Comparison of ENCODE assay signal across 24 cellular contexts in genomic region chr4:74855879-74856278, GRCh38.
A peak's percentile ranks its signal among the peaks of the same experiment; 100 is the strongest.
DNase-seq lines count a peak whose midpoint lies in the region; ATAC-seq, FAIRE-seq and TF ChIP-seq lines count a peak whose summit lies in the region.
"Had no signal": no experiment of that assay in that cellular context is flagged by ENCODE, and none has a peak within 500 bp of the region (broad histone marks: within the 10 kb centered on the region; RNA-seq: fewer than 3 reads in every experiment).

No MANE protein-coding gene starts in this region.

- H3K4me1 ChIP-seq in PC-3 (ENCODE audit: insufficient read depth, low read length) = peaks cover 3% of the 10 kb centered on the region; the same call in 1 of the 2 replicates
- no peaks in the 10 kb centered on the region for H3K4me1 ChIP-seq in naive thymus-derived CD4-positive, alpha-beta T cell (ENCODE audit: control insufficient read depth in 2 of 2, insufficient read depth in 2 of 2, low read length in 2 of 2)
- H3K4me1 ChIP-seq: HAP-1 had no signal

- TF ChIP-seq CTCF in PC-3 (conservative IDR thresholded peaks at IDR 0.05; ENCODE audit: low read depth, low read length) (no peak), bronchial epithelial cell (IDR thresholded peaks at IDR 0.05; ENCODE audit: insufficient read depth, low read length, severe bottlenecking) (no peak)

- H3K9me2 ChIP-seq in PC-3 (replicated peaks; ENCODE audit: low read length) = no peaks in the 10 kb centered on the region
- H3K9me2 ChIP-seq: SK-N-SH had no signal

- H3K36me3 ChIP-seq in PC-3 (ENCODE audit: low read depth, low read length) (no peaks in the 10 kb centered on the region), bronchial epithelial cell (ENCODE audit: control insufficient read depth, insufficient read depth, low read length) (no peaks in the 10 kb centered on the region)
- no peaks in the 10 kb centered on the region for H3K36me3 ChIP-seq in naive thymus-derived CD4-positive, alpha-beta T cell (ENCODE audit: control insufficient read depth in 2 of 3, insufficient read depth in 3 of 3, low read length in 3 of 3)
- H3K36me3 ChIP-seq: HAP-1 had no signal

- no TSS peak for BruUV-seq in PC-3 (replicated peaks; lab: Mats Ljungman, UMichigan)

- H3K9me3 Mint-ChIP-seq in naive thymus-derived CD4-positive, alpha-beta T cell = peaks cover 0 to 1% (median 0%) of the 10 kb centered on the region in 11 donors

- DNase-seq in DMS53 (lab: John Stamatoyannopoulos, UW) = peak; percentile 95
- peak; percentile 37 for DNase-seq in PC-3
- peak; percentile 37 for DNase-seq in bronchial epithelial cell (ENCODE audit: low read depth)
- DNase-seq in kidney tubule cell (ENCODE audit: low spot score) = peak; percentile 64
- no peak for DNase-seq in NCI-H345 treated with DMSO at 0.1 percent for 48 hours (lab: John Stamatoyannopoulos, UW; ENCODE audit: unreplicated experiment)
- no peak for DNase-seq in naive thymus-derived CD4-positive, alpha-beta T cell
- DNase-seq in AML-193 (lab: John Stamatoyannopoulos, UW) = no peak
- no peak for DNase-seq in NCI-H2227 treated with DMSO at 0.1 percent for 48 hours (lab: John Stamatoyannopoulos, UW)
- DNase-seq: Caco-2; CD4-positive, CD25-positive, alpha-beta regulatory T cell; NCI-H1092 treated with DMSO at 0.1 percent for 48 hours; NCI-H1436 treated with DMSO at 0.1 percent for 48 hours; NCI-H2029; NCI-H345; NCI-H524 treated with DMSO at 0.1 percent for 48 hours; OCI-M1; Right ventricle myocardium superior; SK-N-SH had no signal

- no peak overlapping the region for H3K4me3 Mint-ChIP-seq in naive thymus-derived CD4-positive, alpha-beta T cell
- H3K4me3 Mint-ChIP-seq: CD4-positive, CD25-positive, alpha-beta regulatory T cell; GM23338 had no signal

- H4K20me1 ChIP-seq in PC-3 (ENCODE audit: low read length) = no peaks in the 10 kb centered on the region

- no peak overlapping the region for H3K27ac Mint-ChIP-seq in naive thymus-derived CD4-positive, alpha-beta T cell
- H3K27ac Mint-ChIP-seq: CD4-positive, CD25-positive, alpha-beta regulatory T cell; GM23338 had no signal

- intact Hi-C loops in PC-3 (cut with micrococcal nuclease) = no loop called here
- intact Hi-C loops in naive thymus-derived CD4-positive, alpha-beta T cell (cut with micrococcal nuclease) = no loop called here

- no peaks in the 10 kb centered on the region for H3K4me1 Mint-ChIP-seq in naive thymus-derived CD4-positive, alpha-beta T cell
- H3K4me1 Mint-ChIP-seq: CD4-positive, CD25-positive, alpha-beta regulatory T cell had no signal

- CTCF ChIA-PET in PC-3 (lab: Charles Lee) = no interaction called here
- CTCF ChIA-PET in naive thymus-derived CD4-positive, alpha-beta T cell (lab: Charles Lee) = interaction anchor here (0.5 kb wide), 1 partner anchor 1663 kb away, joined by 4 read pairs; no protein-coding TSS in a partner anchor

- no peak overlapping the region for H3K9ac ChIP-seq in PC-3 (ENCODE audit: low read length)
- H3K9ac ChIP-seq: SK-N-SH had no signal

- no peaks in the 10 kb centered on the region for H3F3A ChIP-seq in PC-3 (ENCODE audit: low read length, unreplicated experiment)

- peak overlapping the region; percentile 26; the same call in 1 of the 2 replicates for H3K27ac ChIP-seq in PC-3 (ENCODE audit: low read length)
- H3K27ac ChIP-seq in naive thymus-derived CD4-positive, alpha-beta T cell (ENCODE audit: low read depth, low read length) = no peak overlapping the region

- H3K4me2 ChIP-seq in PC-3 (ENCODE audit: low read length) = no peak overlapping the region
- H3K4me2 ChIP-seq: GM23338, SK-N-SH had no signal

- H2AFZ ChIP-seq in PC-3 (ENCODE audit: low read length) = no peak overlapping the region
- H2AFZ ChIP-seq: GM23338 had no signal

- ATAC-seq in PC-3 = no peak
- ATAC-seq in naive thymus-derived CD4-positive, alpha-beta T cell = no peak
- ATAC-seq: GM23338, HepG2, K562 had no signal

- peaks cover 0 to 8% (median 4%) of the 10 kb centered on the region in 5 donors for H3K27me3 Mint-ChIP-seq in naive thymus-derived CD4-positive, alpha-beta T cell
- H3K27me3 Mint-ChIP-seq: CD4-positive, CD25-positive, alpha-beta regulatory T cell had no signal

- H3K4me3 ChIP-seq in PC-3 (ENCODE audit: low read length) (no peak overlapping the region), bronchial epithelial cell (ENCODE audit: low read depth, low read length) (no peak overlapping the region)
- no peak overlapping the region for H3K4me3 ChIP-seq in naive thymus-derived CD4-positive, alpha-beta T cell (ENCODE audit: low read length)
- H3K4me3 ChIP-seq: GM23338, HAP-1, K562 had no signal

- peak; percentile 60 for FAIRE-seq in bronchial epithelial cell (lab: Jason Lieb, UNC)
- FAIRE-seq: G401.6, GM12892, HepG2, K562 had no signal

- POLR2A ChIA-PET in PC-3 (lab: Charles Lee; ENCODE audit: unreplicated experiment) = no interaction called here
- POLR2A ChIA-PET in naive thymus-derived CD4-positive, alpha-beta T cell (lab: Charles Lee) = no interaction called here

- peaks cover 4% of the 10 kb centered on the region; the same call in 1 of the 2 replicates for H3K9me3 ChIP-seq in PC-3 (ENCODE audit: low read length)
- no peaks in the 10 kb centered on the region for H3K9me3 ChIP-seq in naive thymus-derived CD4-positive, alpha-beta T cell (ENCODE audit: control insufficient read depth in 2 of 3, low read length in 3 of 3)
- H3K9me3 ChIP-seq: Caco-2, HAP-1, SK-N-SH had no signal

- no peaks in the 10 kb centered on the region for H3K36me3 Mint-ChIP-seq in naive thymus-derived CD4-positive, alpha-beta T cell
- H3K36me3 Mint-ChIP-seq: CD4-positive, CD25-positive, alpha-beta regulatory T cell had no signal

- H3K79me2 ChIP-seq in PC-3 (ENCODE audit: low read length) = no peaks in the 10 kb centered on the region

- no peaks in the 10 kb centered on the region for H3K27me3 ChIP-seq in PC-3 (ENCODE audit: low read length)
- no peaks in the 10 kb centered on the region for H3K27me3 ChIP-seq in bronchial epithelial cell (ENCODE audit: control insufficient read depth, insufficient read depth, low read length)
- no peaks in the 10 kb centered on the region for H3K27me3 ChIP-seq in naive thymus-derived CD4-positive, alpha-beta T cell (ENCODE audit: control insufficient read depth in 2 of 2, insufficient read depth in 2 of 2, low read length in 2 of 2)

Comparison
In these comparisons a context has a peak if more than half of its experiments do, and no peak if none do; other contexts are left out.
1. DNase-seq: peak in DMS53 (single experiment), PC-3 (single experiment), bronchial epithelial cell (single experiment) and kidney tubule cell (single experiment); none in NCI-H345 treated with DMSO at 0.1 percent for 48 hours (single experiment), naive thymus-derived CD4-positive, alpha-beta T cell (0 of 9), AML-193 (0 of 2) and NCI-H2227 treated with DMSO at 0.1 percent for 48 hours (single experiment).